Comparison of ENCODE assay signal across 2 cellular contexts in genomic region chr19:55156202-55157063, GRCh38.
A peak's percentile ranks its signal among the peaks of the same experiment; 100 is the strongest.
TF ChIP-seq lines count a peak whose summit lies in the region.

No MANE protein-coding gene starts in this region.

TF ChIP-seq in HEK293, 187 proteins besides CTCF, POLR2A, EP300 and RAD21 (continues in another document):
- TF ChIP-seq ZNF335 (tag by site-specific recombination; conservative IDR thresholded peaks at IDR 0.05) (0 out of 2 replicates have a peak, but pooled peaks have one; percentile 42), KLF9 (tag by site-specific recombination; IDR thresholded peaks at IDR 0.05; ENCODE audit: low read depth) (0 out of 2 replicates have a peak, but pooled peaks have one; percentile 39), ZNF449 (tag by site-specific recombination; IDR thresholded peaks at IDR 0.05) (0 out of 2 replicates have a peak, but pooled peaks have one; percentile 42), ZFHX2 (tag by site-specific recombination; conservative IDR thresholded peaks at IDR 0.05) (peak; percentile 61), IKZF3 (tag by site-specific recombination; IDR thresholded peaks at IDR 0.05) (0 out of 2 replicates have a peak, but pooled peaks have one; percentile 42), ZNF645 (tag by site-specific recombination; IDR thresholded peaks at IDR 0.05) (no peak), ZBTB26 (tag by site-specific recombination; optimal IDR thresholded peaks at IDR 0.05) (peak; percentile 17), EGR2 (tag by site-specific recombination; IDR thresholded peaks at IDR 0.05; ENCODE audit: low read depth) (peak; percentile 59), ZNF513 (tag by site-specific recombination; IDR thresholded peaks at IDR 0.05) (no peak), ZNF518A (tag by site-specific recombination; conservative IDR thresholded peaks at IDR 0.05; ENCODE audit: low read depth) (no peak), ZBTB17 (tag by site-specific recombination; IDR thresholded peaks at IDR 0.05) (peak; percentile 30; the same call in 1 of the 2 replicates), ZBTB6 (tag by site-specific recombination; IDR thresholded peaks at IDR 0.05) (peak; percentile 36; the same call in 1 of the 2 replicates)

TF ChIP-seq in endothelial cell of umbilical vein, 7 proteins besides CTCF, POLR2A, EP300 and RAD21:
- TF ChIP-seq GATA2 (IDR thresholded peaks at IDR 0.05; ENCODE audit: insufficient read depth, insufficient read length, low read depth, low read length) (no peak), JUN (IDR thresholded peaks at IDR 0.05; ENCODE audit: borderline replicate concordance, insufficient read depth, insufficient read length, low read depth) (no peak)
